ENCODE assay signal across 8 cellular contexts in genomic region chr4:128863314-128864075, GRCh38. TPM values are rescaled to one million over a fixed set of nuclear protein-coding genes. Genes with fewer than 3 reads are reported as not detected.
DNase-seq lines count a peak whose midpoint lies in the region; ATAC-seq and TF ChIP-seq lines count a peak whose summit lies in the region.

No MANE protein-coding gene starts in this region.

- intact Hi-C loops in heart right ventricle (cut with DNase I), result loop anchor here (1.0 to 10.0 kb wide), 15 partner anchors 51 to 671 kb away; partner anchors contain the start of gene JADE1 (in 1 of the 10)

- ATAC-seq in heart right ventricle (peak; percentile 48 to 71 (median 65)), GM18868 (IDR thresholded peaks at IDR 0.05; ENCODE audit: unreplicated experiment) (no peak)

- H3K4me3 ChIP-seq in adipocyte (ENCODE audit: low read length) (no peak overlapping the region), heart right ventricle (peak overlapping the region in 1 of 10 donors; percentile 0)

- H3K27ac ChIP-seq in heart right ventricle, result peak overlapping the region in 2 of 10 donors; percentile 26 to 46

- H3K4me1 ChIP-seq in adipocyte (ENCODE audit: control insufficient read depth, insufficient read depth, low read length), result peaks cover 32% of the 10 kb centered on the region
- H3K4me1 ChIP-seq in heart right ventricle, result peaks cover 3 to 54% (median 42%) of the 10 kb centered on the region in 9 donors

- H3K36me3 ChIP-seq in adipocyte (ENCODE audit: control insufficient read depth, insufficient read depth, low read length, severe bottlenecking) (peaks cover 82% of the 10 kb centered on the region), heart right ventricle (peaks cover 0 to 86% (median 20%) of the 10 kb centered on the region in 9 donors)

- H3K9ac ChIP-seq in adipocyte (ENCODE audit: low read length), result peak overlapping the region; percentile 56

- WGBS in heart right ventricle, 2 donors, result 38 to 40% methylated on average over 10 of the region's 10 CpGs

- DNase-seq in SIG-M5 treated with dmso at 0.1 percent for 504 hours (lab: John Stamatoyannopoulos, UW; ENCODE audit: unreplicated experiment) (peak; percentile 31), SIG-M5 (lab: John Stamatoyannopoulos, UW) (no peak), M059J (ENCODE audit: low read depth) (peak; percentile 65), SW 1271 (lab: John Stamatoyannopoulos, UW) (peak; percentile 28 to 31), adipocyte (ENCODE audit: low read depth) (peak; percentile 88), heart right ventricle (peak; percentile 66 to 83), putamen (ENCODE audit: low spot score) (peak; percentile 73)

- peak; percentile 82 to 94 (median 88) for TF ChIP-seq CTCF in heart right ventricle (IDR thresholded peaks at IDR 0.05)

- H3K9me3 ChIP-seq in adipocyte (ENCODE audit: control insufficient read depth, low read length), result no peaks in the 10 kb centered on the region
- no peaks in the 10 kb centered on the region for H3K9me3 ChIP-seq in heart right ventricle

- H3K27me3 ChIP-seq in adipocyte (replicated peaks; ENCODE audit: control insufficient read depth, insufficient read depth, low read length), result no peaks in the 10 kb centered on the region
- no peaks in the 10 kb centered on the region for H3K27me3 ChIP-seq in heart right ventricle

RNA-seq across cellular contexts. Expression of gene JADE1, which starts 54.0 kb away (rescaled TPM):
- total RNA-seq in M059J (2014; rRNA removed; shearing (Covaris generic)), result 9.1 and 10.6 TPM in 2 replicates
- total RNA-seq in heart right ventricle, result 10 to 100 TPM; 19.4 to 32.3 (median 23.5) TPM
- polyA plus RNA-seq in heart right ventricle, result 10 to 100 TPM; 12.1 to 25.5 TPM
